Comparison of ENCODE assay signal across 8 cellular contexts in the genomic region with DNA sequence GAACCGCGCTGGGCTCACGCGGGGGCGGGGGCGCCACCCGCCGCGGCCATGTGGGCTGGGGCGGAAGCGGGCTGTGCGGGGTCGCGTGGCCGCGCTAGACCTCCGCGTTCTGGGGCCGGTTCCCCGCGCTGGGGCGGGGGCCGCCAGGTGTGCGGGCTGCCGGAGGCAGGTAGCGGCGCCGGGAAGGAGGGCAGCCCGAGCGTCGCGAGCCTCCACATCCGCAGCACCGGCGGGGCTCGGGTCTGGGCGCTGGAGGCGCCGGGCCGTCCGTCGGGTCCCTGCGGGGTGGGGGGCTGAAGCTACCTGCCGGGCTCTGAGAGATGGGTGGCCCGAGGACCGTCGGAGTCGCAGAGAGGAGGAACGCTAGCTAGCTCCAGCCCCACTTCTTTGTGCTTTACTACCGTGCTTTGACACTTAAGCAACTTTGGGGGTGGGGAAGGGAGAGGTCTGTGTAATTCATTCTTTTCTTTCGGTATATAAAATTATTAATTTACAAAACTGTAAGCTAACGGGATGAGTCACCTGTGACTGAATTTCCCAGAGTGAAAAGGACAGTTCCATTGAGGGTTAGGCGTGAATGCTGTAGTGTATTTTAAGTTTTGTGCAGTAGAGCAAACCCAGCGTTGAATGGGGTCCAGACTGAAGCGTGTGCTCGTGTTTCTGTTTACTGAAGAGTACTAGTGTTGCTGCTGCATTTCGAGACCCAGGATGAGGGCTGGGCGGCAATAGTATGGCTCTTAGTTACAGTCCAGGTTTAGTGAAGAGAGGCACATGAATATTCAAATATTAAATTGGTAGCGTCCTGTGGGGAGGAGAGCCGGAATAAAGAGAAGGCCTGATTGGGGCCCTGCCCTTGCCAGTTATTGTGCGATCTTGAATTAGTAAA.
A peak's percentile ranks its signal among the peaks of the same experiment; 100 is the strongest.
DNase-seq lines count a peak whose midpoint lies in the region; ATAC-seq and FAIRE-seq lines count a peak whose summit lies in the region.

No MANE protein-coding gene starts in this region.

- peak; percentile 11 for FAIRE-seq in RCC 7860 (lab: Jason Lieb, UNC)

- ATAC-seq in GM18517 (IDR thresholded peaks at IDR 0.05; ENCODE audit: unreplicated experiment) (peak; percentile 19), HG03457 (IDR thresholded peaks at IDR 0.05; ENCODE audit: unreplicated experiment) (peak; percentile 14)

- DNase-seq in AG20443 (ENCODE audit: low spot score) (peak; percentile 32), RCC 7860 (ENCODE audit: low spot score) (peak; percentile 47), caudate nucleus (lab: John Stamatoyannopoulos, UW) (peak in 16 of 61 donors; percentile 14 to 45 (median 24)), kidney tubule cell (ENCODE audit: low spot score) (peak; percentile 67), midbrain (lab: John Stamatoyannopoulos, UW) (no peak)
- peak; percentile 47 for DNase-seq in stimulated activated CD8-positive, alpha-beta memory T cell treated with anti-CD3 and anti-CD28 coated beads, Interleukin-4, amount 100 ng/mL, for 48 hours

- H3K27ac ChIP-seq in caudate nucleus (ENCODE audit: low read depth, low read length): peak overlapping the region; percentile 85
